ENCODE assay signal across 1 cellular context in the genomic region with DNA sequence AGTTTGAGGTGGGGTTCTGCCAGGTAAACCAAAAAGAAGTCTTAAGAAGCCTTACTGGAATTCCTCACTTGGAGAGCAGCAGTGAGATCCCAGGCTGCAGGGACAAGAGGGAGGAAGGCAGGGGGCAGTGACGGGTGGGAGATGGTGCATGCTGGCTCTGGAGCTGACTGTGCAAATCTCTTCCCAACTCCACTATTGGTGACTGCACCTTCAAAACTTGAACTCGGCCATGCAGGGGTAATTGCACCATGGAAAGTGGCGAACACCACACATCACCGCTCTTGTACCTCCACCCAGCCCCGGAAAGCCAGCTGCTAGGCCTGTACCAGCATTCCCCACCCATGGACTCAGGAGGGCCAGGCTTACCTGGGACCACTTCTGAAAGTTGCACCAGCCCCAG.
TF ChIP-seq lines count a peak whose summit lies in the region.

No MANE protein-coding gene starts in this region.

TF ChIP-seq in endothelial cell of umbilical vein, 7 proteins besides CTCF, POLR2A, EP300 and RAD21:
- TF ChIP-seq MYC (IDR thresholded peaks at IDR 0.05; ENCODE audit: low read depth, low read length): no peak
- TF ChIP-seq JUN (IDR thresholded peaks at IDR 0.05; ENCODE audit: borderline replicate concordance, insufficient read depth, insufficient read length, low read depth): no peak
- TF ChIP-seq FOS (IDR thresholded peaks at IDR 0.05; ENCODE audit: borderline replicate concordance, insufficient read depth, low read length): no peak
- TF ChIP-seq, protein P1, sequence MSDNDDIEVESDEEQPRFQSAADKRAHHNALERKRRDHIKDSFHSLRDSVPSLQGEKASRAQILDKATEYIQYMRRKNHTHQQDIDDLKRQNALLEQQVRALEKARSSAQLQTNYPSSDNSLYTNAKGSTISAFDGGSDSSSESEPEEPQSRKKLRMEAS (IDR thresholded peaks at IDR 0.05; ENCODE audit: insufficient read depth, insufficient read length): no peak
- no peak for TF ChIP-seq POLR2AphosphoS5 (IDR thresholded peaks at IDR 0.05; ENCODE audit: insufficient read depth, low read depth, low read length)
- no peak for TF ChIP-seq EZH2 (IDR thresholded peaks at IDR 0.05; ENCODE audit: borderline replicate concordance, low read depth, low read length, severe bottlenecking)
TF ChIP-seq in endothelial cell of umbilical vein: peak in this region for 0.
